ENCODE assay signal across 8 cellular contexts in genomic region chr2:42928692-42929576, GRCh38.
DNase-seq lines count a peak whose midpoint lies in the region; ATAC-seq and TF ChIP-seq lines count a peak whose summit lies in the region.

No MANE protein-coding gene starts in this region.

- no peaks in the 10 kb centered on the region for H3K36me3 ChIP-seq in vagina

- no peak for TF ChIP-seq POLR2A in vagina (IDR thresholded peaks at IDR 0.05)

- no peak overlapping the region for H3K4me3 Mint-ChIP-seq in CD14-positive monocyte

- no peak for TF ChIP-seq EP300 in Ishikawa (IDR thresholded peaks at IDR 0.05; ENCODE audit: borderline replicate concordance)

- no peak overlapping the region for H3K4me3 ChIP-seq in vagina

- TF ChIP-seq RAD21 in Ishikawa (IDR thresholded peaks at IDR 0.05; ENCODE audit: low read depth) = peak; percentile 6; the same call in 1 of the 2 replicates

- intact Hi-C loops in CD14-positive monocyte (cut with micrococcal nuclease) = no loop called here
- intact Hi-C loops in left colon (cut with DNase I, micrococcal nuclease) = no loop called here
- intact Hi-C loops in vagina (cut with DNase I) = no loop called here

- peaks cover 31% of the 10 kb centered on the region for H3K4me1 Mint-ChIP-seq in CD14-positive monocyte

- no peaks in the 10 kb centered on the region for H3K9me3 ChIP-seq in vagina

- ATAC-seq in left colon (peak; percentile 48), HG03442 (IDR thresholded peaks at IDR 0.05; ENCODE audit: unreplicated experiment) (no peak), HG02973 (IDR thresholded peaks at IDR 0.05; ENCODE audit: unreplicated experiment) (no peak)

- H3K27ac ChIP-seq in vagina = peak overlapping the region; percentile 91

- peaks cover 0 to 2% (median 1%) of the 10 kb centered on the region in 3 donors for H3K27me3 Mint-ChIP-seq in CD14-positive monocyte (ENCODE audit: low read depth in 3 of 3)

- no peak overlapping the region for H3K27ac Mint-ChIP-seq in CD14-positive monocyte

- H3K36me3 Mint-ChIP-seq in CD14-positive monocyte = no peaks in the 10 kb centered on the region

- DNase-seq in CD14-positive monocyte (ENCODE audit: low spot score) = no peak
- DNase-seq in amniotic epithelial cell (ENCODE audit: low read depth) = peak; percentile 33
- DNase-seq in left colon = peak; percentile 78
- no peak for DNase-seq in vagina (ENCODE audit: extremely low spot score in 2 of 2)
- DNase-seq in NCI-H510A (lab: John Stamatoyannopoulos, UW) = no peak

- H3K27me3 ChIP-seq in vagina = no peaks in the 10 kb centered on the region

- peak; percentile 21 for TF ChIP-seq CTCF in CD14-positive monocyte (IDR thresholded peaks at IDR 0.05)
- peak in 1 of 3 experiments; percentile 9 for TF ChIP-seq CTCF in vagina (IDR thresholded peaks at IDR 0.05)

- no peaks in the 10 kb centered on the region for H3K9me3 Mint-ChIP-seq in CD14-positive monocyte

- H3K4me1 ChIP-seq in vagina = peaks cover 100% of the 10 kb centered on the region

TF ChIP-seq in Ishikawa, 13 proteins besides CTCF, POLR2A, EP300 and RAD21:
- TF ChIP-seq FOXM1 (IDR thresholded peaks at IDR 0.05; ENCODE audit: borderline replicate concordance, low read depth) (no peak), TEAD4 (IDR thresholded peaks at IDR 0.05) (no peak), ZBTB7A (IDR thresholded peaks at IDR 0.05; ENCODE audit: low read depth) (no peak), YY1 (IDR thresholded peaks at IDR 0.05; ENCODE audit: low read depth) (no peak), CEBPB (IDR thresholded peaks at IDR 0.05) (no peak), TCF12 (IDR thresholded peaks at IDR 0.05; ENCODE audit: low read depth) (no peak), NFIC (IDR thresholded peaks at IDR 0.05) (no peak), EGR1 (IDR thresholded peaks at IDR 0.05) (no peak), CREB1 (IDR thresholded peaks at IDR 0.05; ENCODE audit: low read depth) (no peak), TAF1 (IDR thresholded peaks at IDR 0.05; ENCODE audit: low read depth) (no peak), MAX (IDR thresholded peaks at IDR 0.05) (no peak)
- TF ChIP-seq, protein P1, sequence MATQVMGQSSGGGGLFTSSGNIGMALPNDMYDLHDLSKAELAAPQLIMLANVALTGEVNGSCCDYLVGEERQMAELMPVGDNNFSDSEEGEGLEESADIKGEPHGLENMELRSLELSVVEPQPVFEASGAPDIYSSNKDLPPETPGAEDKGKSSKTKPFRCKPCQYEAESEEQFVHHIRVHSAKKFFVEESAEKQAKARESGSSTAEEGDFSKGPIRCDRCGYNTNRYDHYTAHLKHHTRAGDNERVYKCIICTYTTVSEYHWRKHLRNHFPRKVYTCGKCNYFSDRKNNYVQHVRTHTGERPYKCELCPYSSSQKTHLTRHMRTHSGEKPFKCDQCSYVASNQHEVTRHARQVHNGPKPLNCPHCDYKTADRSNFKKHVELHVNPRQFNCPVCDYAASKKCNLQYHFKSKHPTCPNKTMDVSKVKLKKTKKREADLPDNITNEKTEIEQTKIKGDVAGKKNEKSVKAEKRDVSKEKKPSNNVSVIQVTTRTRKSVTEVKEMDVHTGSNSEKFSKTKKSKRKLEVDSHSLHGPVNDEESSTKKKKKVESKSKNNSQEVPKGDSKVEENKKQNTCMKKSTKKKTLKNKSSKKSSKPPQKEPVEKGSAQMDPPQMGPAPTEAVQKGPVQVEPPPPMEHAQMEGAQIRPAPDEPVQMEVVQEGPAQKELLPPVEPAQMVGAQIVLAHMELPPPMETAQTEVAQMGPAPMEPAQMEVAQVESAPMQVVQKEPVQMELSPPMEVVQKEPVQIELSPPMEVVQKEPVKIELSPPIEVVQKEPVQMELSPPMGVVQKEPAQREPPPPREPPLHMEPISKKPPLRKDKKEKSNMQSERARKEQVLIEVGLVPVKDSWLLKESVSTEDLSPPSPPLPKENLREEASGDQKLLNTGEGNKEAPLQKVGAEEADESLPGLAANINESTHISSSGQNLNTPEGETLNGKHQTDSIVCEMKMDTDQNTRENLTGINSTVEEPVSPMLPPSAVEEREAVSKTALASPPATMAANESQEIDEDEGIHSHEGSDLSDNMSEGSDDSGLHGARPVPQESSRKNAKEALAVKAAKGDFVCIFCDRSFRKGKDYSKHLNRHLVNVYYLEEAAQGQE (IDR thresholded peaks at IDR 0.05; ENCODE audit: low read depth) = no peak
- TF ChIP-seq, protein P2, sequence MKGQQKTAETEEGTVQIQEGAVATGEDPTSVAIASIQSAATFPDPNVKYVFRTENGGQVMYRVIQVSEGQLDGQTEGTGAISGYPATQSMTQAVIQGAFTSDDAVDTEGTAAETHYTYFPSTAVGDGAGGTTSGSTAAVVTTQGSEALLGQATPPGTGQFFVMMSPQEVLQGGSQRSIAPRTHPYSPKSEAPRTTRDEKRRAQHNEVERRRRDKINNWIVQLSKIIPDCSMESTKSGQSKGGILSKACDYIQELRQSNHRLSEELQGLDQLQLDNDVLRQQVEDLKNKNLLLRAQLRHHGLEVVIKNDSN (IDR thresholded peaks at IDR 0.05) = no peak
TF ChIP-seq in Ishikawa: peak in this region for 0.

Comparison
In these comparisons a context has a peak if more than half of its experiments do, and no peak if none do; other contexts are left out.
1. DNase-seq: peak in amniotic epithelial cell (single experiment) and left colon (2 of 2); none in CD14-positive monocyte (single experiment), vagina (0 of 2) and NCI-H510A (single experiment).